11 cellular contexts compared by ENCODE assay signal in the genomic region with DNA sequence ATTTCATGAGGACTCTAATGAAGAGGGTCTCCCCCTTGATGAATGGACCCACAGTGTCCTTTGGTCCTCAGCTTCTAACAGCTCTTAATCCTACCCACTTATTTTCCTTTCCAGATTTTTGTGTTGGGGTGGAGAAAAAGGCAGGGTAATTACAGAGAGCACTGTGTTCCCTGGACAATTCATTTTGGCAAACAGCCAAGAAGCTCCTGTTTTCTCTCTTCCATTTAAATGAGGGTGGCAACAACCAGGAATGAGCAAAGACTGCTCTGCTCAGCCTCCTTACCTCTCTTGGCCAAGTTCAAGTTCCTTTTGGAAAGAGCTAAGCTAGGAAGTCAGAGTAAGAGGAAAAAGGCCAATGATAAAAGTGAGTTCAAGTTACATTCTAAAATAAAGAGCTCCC. TPM values are rescaled to one million over a fixed set of nuclear protein-coding genes. Genes with fewer than 3 reads are reported as not detected.
DNase-seq lines count a peak whose midpoint lies in the region; ATAC-seq and TF ChIP-seq lines count a peak whose summit lies in the region.
"Had no signal": no experiment of that assay in that cellular context is flagged by ENCODE, and none has a peak within 500 bp of the region (broad histone marks: within the 10 kb centered on the region; RNA-seq: fewer than 3 reads in every experiment).

No MANE protein-coding gene starts in this region.

- no peak for ATAC-seq in stimulated activated effector memory CD8-positive, alpha-beta T cell treated with anti-CD3 and anti-CD28 coated beads, Interleukin-12 subunit alpha, Interleukin-12 subunit beta, amount 100 ng/mL, for 72 hours
- ATAC-seq in GM19463 (IDR thresholded peaks at IDR 0.05; ENCODE audit: unreplicated experiment) = no peak
- no peak for ATAC-seq in HG03520 (IDR thresholded peaks at IDR 0.05; ENCODE audit: unreplicated experiment)

- peaks cover 67% of the 10 kb centered on the region for H3K36me3 Mint-ChIP-seq in stimulated activated effector memory CD8-positive, alpha-beta T cell treated with anti-CD3 and anti-CD28 coated beads, Interleukin-12 subunit alpha, Interleukin-12 subunit beta, amount 100 ng/mL, for 72 hours

- DNase-seq in NCI-H2081 (lab: John Stamatoyannopoulos, UW) (peak; percentile 42 to 63), NCI-H2081 treated with DMSO at 0.1 percent for 48 hours (lab: John Stamatoyannopoulos, UW) (no peak), NCI-H446 (lab: John Stamatoyannopoulos, UW) (peak; percentile 8 to 85), fibroblast of villous mesenchyme (ENCODE audit: low read depth) (peak; percentile 19), HCEC 1CT (no peak)
- DNase-seq in stimulated activated effector memory CD8-positive, alpha-beta T cell treated with anti-CD3 and anti-CD28 coated beads, Interleukin-12 subunit alpha, Interleukin-12 subunit beta, amount 100 ng/mL, for 72 hours (ENCODE audit: low spot score in 2 of 2) = no peak
- DNase-seq: activated CD4-positive, alpha-beta T cell treated with anti-CD3 and anti-CD28 coated beads for 48 hours; activated naive CD4-positive, alpha-beta T cell treated with anti-CD3 and anti-CD28 coated beads, Interleukin-2, amount 50 U/mL, for 16 hours; NCI-H187 had no signal

- no peak overlapping the region for H3K4me3 ChIP-seq in fibroblast of villous mesenchyme (ENCODE audit: low read depth, low read length)

- peaks cover 29% of the 10 kb centered on the region for H3K4me1 Mint-ChIP-seq in stimulated activated effector memory CD8-positive, alpha-beta T cell treated with anti-CD3 and anti-CD28 coated beads, Interleukin-12 subunit alpha, Interleukin-12 subunit beta, amount 100 ng/mL, for 72 hours

- H3K27ac Mint-ChIP-seq in stimulated activated effector memory CD8-positive, alpha-beta T cell treated with anti-CD3 and anti-CD28 coated beads, Interleukin-12 subunit alpha, Interleukin-12 subunit beta, amount 100 ng/mL, for 72 hours = peak overlapping the region; percentile 72

- TF ChIP-seq CTCF in fibroblast of villous mesenchyme (IDR thresholded peaks at IDR 0.05; ENCODE audit: insufficient read depth, low read depth, low read length) = no peak

- H3K9me3 Mint-ChIP-seq in stimulated activated effector memory CD8-positive, alpha-beta T cell treated with anti-CD3 and anti-CD28 coated beads, Interleukin-12 subunit alpha, Interleukin-12 subunit beta, amount 100 ng/mL, for 72 hours = no peaks in the 10 kb centered on the region

- H3K4me3 Mint-ChIP-seq in stimulated activated effector memory CD8-positive, alpha-beta T cell treated with anti-CD3 and anti-CD28 coated beads, Interleukin-12 subunit alpha, Interleukin-12 subunit beta, amount 100 ng/mL, for 72 hours = no peak overlapping the region

RNA-seq across cellular contexts. Expression of a gene that starts 11.9 kb away (rescaled TPM):
- 6.5 and 6.8 TPM in 2 replicates for total RNA-seq in fibroblast of villous mesenchyme

RNA-seq across cellular contexts. Expression of a gene that starts 36.9 kb away (rescaled TPM):
- total RNA-seq in fibroblast of villous mesenchyme = not detected in 2 replicates

RNA-seq across cellular contexts. Expression of a gene that starts 57.3 kb away (rescaled TPM):
- total RNA-seq in fibroblast of villous mesenchyme = 27.2 and 29.0 TPM in 2 replicates

Comparison
In these comparisons a context has a peak if more than half of its experiments do, and no peak if none do; other contexts are left out.
1. DNase-seq: peak in NCI-H2081 (2 of 2), NCI-H446 (2 of 2) and fibroblast of villous mesenchyme (single experiment); none in NCI-H2081 treated with DMSO at 0.1 percent for 48 hours (single experiment), stimulated activated effector memory CD8-positive, alpha-beta T cell treated with anti-CD3 and anti-CD28 coated beads, Interleukin-12 subunit alpha, Interleukin-12 subunit beta, amount 100 ng/mL, for 72 hours (0 of 2) and HCEC 1CT (single experiment).